27 cellular contexts compared by ENCODE assay signal in the genomic region with DNA sequence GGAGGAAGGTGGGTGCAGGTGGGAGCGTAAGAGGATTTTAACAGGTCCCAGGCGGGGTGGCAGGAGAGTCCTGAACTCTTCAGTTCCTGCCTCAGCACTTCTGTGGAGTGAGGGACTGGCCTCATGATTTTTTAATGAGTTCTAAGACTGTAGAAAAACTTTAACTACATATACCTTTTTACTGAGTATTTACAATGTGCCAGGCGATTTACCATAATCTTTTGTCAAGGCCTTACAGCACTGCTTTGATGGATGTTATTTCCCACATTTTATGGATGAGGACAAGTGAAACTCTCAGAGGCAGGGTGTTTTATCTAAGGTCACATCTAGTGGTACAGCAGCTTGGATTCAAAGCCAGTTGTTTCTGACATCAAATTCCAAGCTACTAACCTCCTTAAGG.
"Had no signal": no experiment of that assay in that cellular context is flagged by ENCODE, and none has a peak within 500 bp of the region (broad histone marks: within the 10 kb centered on the region; RNA-seq: fewer than 3 reads in every experiment).

No MANE protein-coding gene starts in this region.

- H3K4me1 ChIP-seq: breast epithelium, colonic mucosa, heart left ventricle had no signal

- H3K36me3 Mint-ChIP-seq: activated CD4-positive, alpha-beta memory T cell treated with anti-CD3 and anti-CD28 coated beads for 36 hours; activated CD8-positive, alpha-beta memory T cell treated with anti-CD3 and anti-CD28 coated beads, Interleukin-2, amount 10 ng/mL, durations not matched to agents 7 days and 5 days had no signal

- H3K4me3 ChIP-seq: body of pancreas, breast epithelium, cardiac muscle cell, colonic mucosa, heart left ventricle had no signal

- DNase-seq: activated CD4-positive, alpha-beta memory T cell treated with anti-CD3 and anti-CD28 coated beads for 36 hours; activated CD4-positive, alpha-beta T cell treated with anti-CD3 and anti-CD28 coated beads for 36 hours; activated CD4-positive, alpha-beta T cell treated with anti-CD3 and anti-CD28 coated beads, Interleukin-2, amount 10 ng/mL, durations not matched to agents 24 days and 14 days; activated CD4-positive, CD25-positive, alpha-beta regulatory T cell; activated CD4-positive, CD25-positive, alpha-beta regulatory T cell treated with anti-CD3 and anti-CD28 coated beads, Interleukin-2, amount 50 U/mL, for 72 hours; activated CD8-positive, alpha-beta memory T cell treated with anti-CD3 and anti-CD28 coated beads, Interleukin-2, amount 10 ng/mL, durations not matched to agents 7 days and 5 days; activated CD8-positive, alpha-beta memory T cell treated with anti-CD3 and anti-CD28 coated beads, Interleukin-2, amount 50 U/mL, for 4 hours; activated CD8-positive, alpha-beta T cell treated with anti-CD3 and anti-CD28 coated beads, Interleukin-2, amount 10 ng/mL, durations not matched to agents 7 days and 5 days; activated gamma-delta T cell; activated naive CD4-positive, alpha-beta T cell treated with anti-CD3 and anti-CD28 coated beads, Interleukin-2, amount 50 U/mL, for 16 hours; activated naive CD4-positive, alpha-beta T cell treated with Interleukin-2 at 50 U/mL for 16 hours; activated T-cell treated with anti-CD3 and anti-CD28 coated beads, Interleukin-2, amount 50 U/mL, for 24 hours; activated T-cell treated with anti-CD3 and anti-CD28 coated beads, Interleukin-2, amount 50 U/mL, for 72 hours; amniotic stem cell; aorta; body of pancreas; central memory CD4-positive, alpha-beta T cell; cerebellar nuclear complex; colonic mucosa; effector CD8-positive, alpha-beta T cell; foreskin fibroblast; glutamatergic neuron; heart left ventricle; T-helper 2 cell had no signal

- ATAC-seq: activated CD4-positive, alpha-beta T cell treated with anti-CD3 and anti-CD28 coated beads for 36 hours; activated CD8-positive, alpha-beta memory T cell treated with anti-CD3 and anti-CD28 coated beads, Interleukin-2, amount 10 ng/mL, durations not matched to agents 7 days and 5 days; activated CD8-positive, alpha-beta T cell treated with anti-CD3 and anti-CD28 coated beads, Interleukin-2, amount 10 ng/mL, durations not matched to agents 7 days and 5 days; activated T-cell treated with anti-CD3 and anti-CD28 coated beads, Interleukin-2, amount 50 U/mL, for 72 hours; body of pancreas; heart left ventricle had no signal

- H3K27me3 Mint-ChIP-seq: activated CD4-positive, alpha-beta memory T cell treated with anti-CD3 and anti-CD28 coated beads for 36 hours; activated CD4-positive, alpha-beta T cell treated with anti-CD3 and anti-CD28 coated beads for 36 hours; activated CD4-positive, alpha-beta T cell treated with anti-CD3 and anti-CD28 coated beads, Interleukin-2, amount 10 ng/mL, durations not matched to agents 24 days and 14 days; activated CD8-positive, alpha-beta memory T cell treated with anti-CD3 and anti-CD28 coated beads, Interleukin-2, amount 10 ng/mL, durations not matched to agents 7 days and 5 days; activated naive CD8-positive, alpha-beta T cell; activated T-cell treated with anti-CD3 and anti-CD28 coated beads, Interleukin-2, amount 50 U/mL, for 24 hours had no signal

- H3K27ac Mint-ChIP-seq: activated CD4-positive, alpha-beta memory T cell treated with anti-CD3 and anti-CD28 coated beads for 36 hours; activated CD4-positive, alpha-beta T cell treated with anti-CD3 and anti-CD28 coated beads for 36 hours; activated CD4-positive, alpha-beta T cell treated with anti-CD3 and anti-CD28 coated beads, Interleukin-2, amount 10 ng/mL, durations not matched to agents 24 days and 14 days; activated CD8-positive, alpha-beta memory T cell treated with anti-CD3 and anti-CD28 coated beads, Interleukin-2, amount 10 ng/mL, durations not matched to agents 7 days and 5 days; activated CD8-positive, alpha-beta T cell treated with anti-CD3 and anti-CD28 coated beads, Interleukin-2, amount 10 ng/mL, durations not matched to agents 7 days and 5 days; activated naive CD8-positive, alpha-beta T cell; activated T-cell treated with anti-CD3 and anti-CD28 coated beads, Interleukin-2, amount 50 U/mL, for 24 hours; activated T-cell treated with anti-CD3 and anti-CD28 coated beads, Interleukin-2, amount 50 U/mL, for 72 hours had no signal

- H3K4me3 Mint-ChIP-seq: activated CD4-positive, alpha-beta memory T cell treated with anti-CD3 and anti-CD28 coated beads for 36 hours; activated CD4-positive, alpha-beta T cell treated with anti-CD3 and anti-CD28 coated beads for 36 hours; activated CD4-positive, alpha-beta T cell treated with anti-CD3 and anti-CD28 coated beads, Interleukin-2, amount 10 ng/mL, durations not matched to agents 24 days and 14 days; activated CD8-positive, alpha-beta memory T cell treated with anti-CD3 and anti-CD28 coated beads, Interleukin-2, amount 10 ng/mL, durations not matched to agents 7 days and 5 days; activated CD8-positive, alpha-beta T cell treated with anti-CD3 and anti-CD28 coated beads, Interleukin-2, amount 10 ng/mL, durations not matched to agents 7 days and 5 days; activated naive CD8-positive, alpha-beta T cell; activated T-cell treated with anti-CD3 and anti-CD28 coated beads, Interleukin-2, amount 50 U/mL, for 24 hours; activated T-cell treated with anti-CD3 and anti-CD28 coated beads, Interleukin-2, amount 50 U/mL, for 72 hours had no signal

- H3K4me1 Mint-ChIP-seq: activated CD4-positive, alpha-beta T cell treated with anti-CD3 and anti-CD28 coated beads for 36 hours; activated CD4-positive, alpha-beta T cell treated with anti-CD3 and anti-CD28 coated beads, Interleukin-2, amount 10 ng/mL, durations not matched to agents 24 days and 14 days; activated CD8-positive, alpha-beta memory T cell treated with anti-CD3 and anti-CD28 coated beads, Interleukin-2, amount 10 ng/mL, durations not matched to agents 7 days and 5 days had no signal

- H3K9me3 Mint-ChIP-seq: activated CD4-positive, alpha-beta memory T cell treated with anti-CD3 and anti-CD28 coated beads for 36 hours; activated CD4-positive, alpha-beta T cell treated with anti-CD3 and anti-CD28 coated beads, Interleukin-2, amount 10 ng/mL, durations not matched to agents 24 days and 14 days; activated T-cell treated with anti-CD3 and anti-CD28 coated beads, Interleukin-2, amount 50 U/mL, for 24 hours; activated T-cell treated with anti-CD3 and anti-CD28 coated beads, Interleukin-2, amount 50 U/mL, for 72 hours had no signal

- H3K27me3 ChIP-seq: body of pancreas, breast epithelium, cardiac muscle cell, colonic mucosa, heart left ventricle had no signal

- H3K9me3 ChIP-seq: body of pancreas, breast epithelium, colonic mucosa, heart left ventricle had no signal

- H3K36me3 ChIP-seq: breast epithelium, cardiac muscle cell, colonic mucosa, heart left ventricle had no signal
